In the genomic region with DNA sequence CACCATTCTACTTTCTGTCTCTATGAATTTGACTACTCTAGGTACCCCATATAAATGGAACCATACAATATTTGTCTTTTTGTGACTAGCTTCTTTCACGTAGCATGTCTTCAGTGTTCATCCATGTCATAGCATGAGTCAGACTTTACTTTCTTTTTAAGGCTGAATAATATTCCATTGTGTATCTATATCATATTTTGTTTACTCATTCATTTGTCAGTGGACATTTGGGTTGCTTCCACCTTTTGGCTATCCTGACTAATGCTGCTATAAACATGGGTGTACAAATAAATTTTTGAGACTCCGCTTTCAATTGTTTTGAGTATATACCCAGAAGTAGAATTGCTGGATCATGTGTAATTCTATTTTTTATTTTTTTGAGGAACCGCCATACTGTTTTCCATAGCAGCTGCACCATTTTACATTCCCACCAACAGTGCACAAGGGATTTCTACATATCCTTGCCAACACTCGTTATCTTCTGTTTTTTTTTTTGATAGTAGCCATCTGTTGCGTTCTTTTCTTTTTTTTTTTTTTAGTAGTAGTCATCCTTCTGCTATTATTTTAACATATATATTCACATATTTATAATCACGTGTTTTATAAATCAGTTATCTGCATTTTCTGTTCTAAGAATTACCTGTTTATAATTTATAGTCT, we compare ENCODE assay signal across 32 cellular contexts.
"Had no signal": no experiment of that assay in that cellular context is flagged by ENCODE, and none has a peak within 500 bp of the region (broad histone marks: within the 10 kb centered on the region; RNA-seq: fewer than 3 reads in every experiment).

No MANE protein-coding gene starts in this region.

- H3K4me3 ChIP-seq: breast epithelium, esophagus squamous epithelium, gastroesophageal sphincter, hepatocyte, ovary, prostate gland, sigmoid colon, upper lobe of left lung, vagina had no signal

- H3K27ac Mint-ChIP-seq: activated CD8-positive, alpha-beta T cell treated with anti-CD3 and anti-CD28 coated beads for 36 hours; activated naive CD4-positive, alpha-beta T cell treated with anti-CD3 and anti-CD28 coated beads, Interleukin-2, amount 50 U/mL, for 24 hours; activated naive CD8-positive, alpha-beta T cell treated with anti-CD3 and anti-CD28 coated beads, Interleukin-2, amount 50 U/mL, for 24 hours; activated T-helper 2 cell treated with anti-CD3 and anti-CD28 coated beads, Interferon-gamma antibody, Interleukin-2, Interleukin-4, amounts not matched to agents 10 μg/mL and 5 μg/mL and 100 μg/mL, durations not matched to agents 14 hours and 24 hours and 36 hours; mesothelial cell of epicardium; naive B cell; nephron progenitor cell; stimulated activated memory B cell treated with anti-CD40 and anti-IgM and Interleukin-4, amounts not matched to agents 10 μg/mL and 1 μg/mL and 100 μg/mL, for 72 hours; stimulated activated naive CD8-positive, alpha-beta T cell treated with anti-CD3 and anti-CD28 coated beads, Interleukin-15, amount 100 ng/mL, for 72 hours; T-helper 2 cell treated with Interferon-gamma antibody and Interleukin-4, amounts not matched to agents 5 μg/mL and 100 μg/mL, for 36 hours had no signal

- H3K9me3 Mint-ChIP-seq: activated CD8-positive, alpha-beta T cell treated with anti-CD3 and anti-CD28 coated beads for 36 hours; activated naive CD4-positive, alpha-beta T cell treated with anti-CD3 and anti-CD28 coated beads, Interleukin-2, amount 50 U/mL, for 24 hours; activated naive CD8-positive, alpha-beta T cell treated with anti-CD3 and anti-CD28 coated beads, Interleukin-2, amount 50 U/mL, for 24 hours; activated T-cell treated with anti-CD3 and anti-CD28 coated beads, Interleukin-2, amount 50 U/mL, for 4 hours; activated T-helper 2 cell treated with anti-CD3 and anti-CD28 coated beads, Interferon-gamma antibody, Interleukin-2, Interleukin-4, amounts not matched to agents 10 μg/mL and 5 μg/mL and 100 μg/mL, durations not matched to agents 14 hours and 24 hours and 36 hours; stimulated activated naive CD8-positive, alpha-beta T cell treated with anti-CD3 and anti-CD28 coated beads, Interleukin-15, amount 100 ng/mL, for 72 hours had no signal

- H3K4me3 Mint-ChIP-seq: activated CD8-positive, alpha-beta T cell treated with anti-CD3 and anti-CD28 coated beads for 36 hours; activated naive CD4-positive, alpha-beta T cell treated with anti-CD3 and anti-CD28 coated beads, Interleukin-2, amount 50 U/mL, for 24 hours; activated naive CD8-positive, alpha-beta T cell treated with anti-CD3 and anti-CD28 coated beads, Interleukin-2, amount 50 U/mL, for 24 hours; activated T-cell treated with anti-CD3 and anti-CD28 coated beads, Interleukin-2, amount 50 U/mL, for 4 hours; mesothelial cell of epicardium; naive B cell; nephron progenitor cell; stimulated activated memory B cell treated with anti-CD40 and anti-IgM and Interleukin-4, amounts not matched to agents 10 μg/mL and 1 μg/mL and 100 μg/mL, for 72 hours; stimulated activated naive CD8-positive, alpha-beta T cell treated with anti-CD3 and anti-CD28 coated beads, Interleukin-15, amount 100 ng/mL, for 72 hours; T-helper 2 cell treated with Interferon-gamma antibody and Interleukin-4, amounts not matched to agents 5 μg/mL and 100 μg/mL, for 36 hours had no signal

- H3K4me1 Mint-ChIP-seq: mesothelial cell of epicardium; naive B cell; stimulated activated memory B cell treated with anti-CD40 and anti-IgM and Interleukin-4, amounts not matched to agents 10 μg/mL and 1 μg/mL and 100 μg/mL, for 72 hours; stimulated activated naive CD8-positive, alpha-beta T cell treated with anti-CD3 and anti-CD28 coated beads, Interleukin-15, amount 100 ng/mL, for 72 hours had no signal

- H3K36me3 Mint-ChIP-seq: activated naive CD4-positive, alpha-beta T cell treated with anti-CD3 and anti-CD28 coated beads, Interleukin-2, amount 50 U/mL, for 24 hours; mesothelial cell of epicardium; naive B cell; stimulated activated memory B cell treated with anti-CD40 and anti-IgM and Interleukin-4, amounts not matched to agents 10 μg/mL and 1 μg/mL and 100 μg/mL, for 72 hours had no signal

- DNase-seq: activated CD4-positive, alpha-beta T cell treated with anti-CD3 and anti-CD28 coated beads for 48 hours; activated CD8-positive, alpha-beta T cell treated with anti-CD3 and anti-CD28 coated beads for 36 hours; activated naive CD8-positive, alpha-beta T cell treated with anti-CD3 and anti-CD28 coated beads, Interleukin-2, amount 50 U/mL, for 24 hours; activated T-cell treated with anti-CD3 and anti-CD28 coated beads, Interleukin-2, amount 50 U/mL, for 4 hours; amygdala; dermis blood vessel endothelial cell; effector CD4-positive, alpha-beta T cell; esophagus squamous epithelium; left colon; naive B cell; nephron progenitor cell; ovary; retina; sigmoid colon; small intestine; stimulated activated CD4-positive, alpha-beta T cell treated with anti-CD3 and anti-CD28 coated beads, Interleukin-1b, Interleukin-23, amount 100 ng/mL, for 48 hours; stimulated activated CD4-positive, alpha-beta T cell treated with anti-CD3 and anti-CD28 coated beads, Interleukin-4, amount 100 ng/mL, for 4 hours; stimulated activated CD8-positive, alpha-beta memory T cell treated with anti-CD3 and anti-CD28 coated beads, Interleukin-4, amount 100 ng/mL, for 48 hours; stimulated activated naive CD8-positive, alpha-beta T cell treated with anti-CD3 and anti-CD28 coated beads, Interleukin-15, amount 100 ng/mL, for 72 hours; substantia nigra; T-helper 1 cell; upper lobe of left lung had no signal

- H3K27me3 Mint-ChIP-seq: activated CD8-positive, alpha-beta T cell treated with anti-CD3 and anti-CD28 coated beads for 36 hours; activated naive CD4-positive, alpha-beta T cell treated with anti-CD3 and anti-CD28 coated beads, Interleukin-2, amount 50 U/mL, for 24 hours; activated naive CD8-positive, alpha-beta T cell treated with anti-CD3 and anti-CD28 coated beads, Interleukin-2, amount 50 U/mL, for 24 hours; stimulated activated memory B cell treated with anti-CD40 and anti-IgM and Interleukin-4, amounts not matched to agents 10 μg/mL and 1 μg/mL and 100 μg/mL, for 72 hours; stimulated activated naive CD8-positive, alpha-beta T cell treated with anti-CD3 and anti-CD28 coated beads, Interleukin-15, amount 100 ng/mL, for 72 hours had no signal
